ENCODE assay signal across 8 cellular contexts in the genomic region with DNA sequence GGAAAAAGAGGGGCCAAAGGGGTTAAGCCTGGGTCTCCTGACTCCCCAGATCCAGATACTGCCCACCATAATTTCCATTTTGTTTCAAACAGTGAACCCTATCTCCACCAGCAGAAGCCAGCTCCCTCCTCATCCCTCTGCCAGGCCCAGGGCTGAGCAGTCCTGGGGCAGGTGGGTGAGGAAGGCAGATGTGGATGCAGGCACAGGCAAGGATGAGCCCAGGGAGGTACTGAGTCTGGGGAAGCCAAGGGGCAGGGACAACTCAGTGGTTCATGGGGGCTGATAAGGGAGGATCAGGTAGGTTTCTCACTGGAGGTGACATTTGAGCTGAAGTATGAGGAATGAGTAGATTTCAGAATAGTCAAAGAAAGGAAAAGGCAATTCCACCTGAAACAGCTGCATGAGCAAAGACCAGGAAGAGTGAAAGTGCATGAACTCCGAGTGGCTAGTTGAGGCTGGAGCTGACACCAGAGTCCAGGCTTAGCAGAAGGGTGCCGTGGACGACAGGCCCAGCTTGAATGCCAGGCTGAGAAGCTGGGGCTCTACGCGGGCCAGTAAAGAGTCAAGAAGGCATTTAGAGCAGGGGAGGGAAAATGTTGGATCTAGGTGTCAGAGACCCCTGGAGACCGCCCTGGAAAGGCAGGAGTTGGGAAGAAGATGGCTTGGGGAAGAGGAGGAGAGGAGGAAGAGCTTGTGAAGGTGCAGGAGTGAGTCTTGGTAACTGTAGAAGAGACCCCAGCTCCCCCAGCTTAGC. TPM values are rescaled to one million over a fixed set of nuclear protein-coding genes. Genes with fewer than 3 reads are reported as not detected.
DNase-seq lines count a peak whose midpoint lies in the region; ATAC-seq and TF ChIP-seq lines count a peak whose summit lies in the region.

No MANE protein-coding gene starts in this region.

- intact Hi-C loops in esophagus squamous epithelium (cut with DNase I), result no loop called here
- intact Hi-C loops in prostate gland (cut with DNase I), result loop anchor here (2.0 kb wide), 1 partner anchor 33 kb away; no protein-coding TSS in a partner anchor

- H3K36me3 ChIP-seq in GM06990 (ENCODE audit: control insufficient read depth, insufficient read depth, low read length) (peaks cover 9% of the 10 kb centered on the region), Peyer's patch (peaks cover 0 to 9% (median 0%) of the 10 kb centered on the region in 3 donors), esophagus squamous epithelium (peaks cover 0 to 25% (median 5%) of the 10 kb centered on the region in 3 donors), prostate gland (peaks cover 0 to 2% of the 10 kb centered on the region in 2 donors)

- peak overlapping the region; percentile 70 for H3K4me3 ChIP-seq in GM06990 (replicated peaks; ENCODE audit: low read depth, low read length)
- H3K4me3 ChIP-seq in Peyer's patch, result peak overlapping the region; percentile 64 to 89 (median 83)
- peak overlapping the region; percentile 34 to 96 (median 76) for H3K4me3 ChIP-seq in esophagus squamous epithelium
- H3K4me3 ChIP-seq in prostate gland, result peak overlapping the region; percentile 51 to 84

- no peak for ATAC-seq in HG02973 (IDR thresholded peaks at IDR 0.05; ENCODE audit: unreplicated experiment)

- H3K9me3 ChIP-seq in Peyer's patch (no peaks in the 10 kb centered on the region), esophagus squamous epithelium (no peaks in the 10 kb centered on the region), prostate gland (no peaks in the 10 kb centered on the region)

- DNase-seq in GM06990 (ENCODE audit: extremely low read depth, insufficient read length) (no peak), Peyer's patch (peak in 1 of 3 donors; percentile 50), esophagus squamous epithelium (lab: John Stamatoyannopoulos, UW) (no peak), prostate gland (ENCODE audit: low spot score) (no peak), NCI-H774 (lab: John Stamatoyannopoulos, UW) (no peak), NCI-H510A treated with DMSO at 0.1 percent for 48 hours (lab: John Stamatoyannopoulos, UW) (no peak)
- DNase-seq in stimulated activated naive CD4-positive, alpha-beta T cell treated with Interleukin-2 at 50 U/mL for 16 hours (lab: John Stamatoyannopoulos, UW), result no peak

- WGBS in esophagus squamous epithelium, 2 donors, result 6 to 12% methylated on average over 6 of the region's 6 CpGs
- WGBS in prostate gland, result 13% methylated on average over 6 of the region's 6 CpGs

- TF ChIP-seq POLR2A in Peyer's patch (IDR thresholded peaks at IDR 0.05) (no peak), esophagus squamous epithelium (IDR thresholded peaks at IDR 0.05) (no peak), prostate gland (IDR thresholded peaks at IDR 0.05) (no peak)

- TF ChIP-seq CTCF in GM06990 (IDR thresholded peaks at IDR 0.05; ENCODE audit: insufficient read depth, low read length, poor library complexity, severe bottlenecking), result no peak
- TF ChIP-seq CTCF in Peyer's patch (IDR thresholded peaks at IDR 0.05), result no peak
- TF ChIP-seq CTCF in esophagus squamous epithelium (IDR thresholded peaks at IDR 0.05), result no peak
- no peak for TF ChIP-seq CTCF in prostate gland (IDR thresholded peaks at IDR 0.05)

- H3K27ac ChIP-seq in Peyer's patch (peak overlapping the region; percentile 89 to 99 (median 96)), esophagus squamous epithelium (peak overlapping the region; percentile 84 to 99 (median 96)), prostate gland (peak overlapping the region; percentile 91 to 98)

- H3K27me3 ChIP-seq in GM06990 (replicated peaks; ENCODE audit: control insufficient read depth, insufficient read depth, low read length) (no peaks in the 10 kb centered on the region), Peyer's patch (no peaks in the 10 kb centered on the region), esophagus squamous epithelium (no peaks in the 10 kb centered on the region), prostate gland (replicated peaks; ENCODE audit: insufficient read depth) (no peaks in the 10 kb centered on the region)

- H3K4me1 ChIP-seq in Peyer's patch, result peaks cover 15 to 63% (median 33%) of the 10 kb centered on the region in 4 donors
- peaks cover 67 to 93% (median 77%) of the 10 kb centered on the region in 3 donors for H3K4me1 ChIP-seq in esophagus squamous epithelium
- peaks cover 32% of the 10 kb centered on the region for H3K4me1 ChIP-seq in prostate gland (replicated peaks)

RNA-seq across cellular contexts. Expression of gene CIC, which starts 10.3 kb away (rescaled TPM):
- total RNA-seq in Peyer's patch, result 10 to 100 TPM; 40.5 to 72.8 (median 67.2) TPM
- 10 to 100 TPM; 25.1 to 54.9 (median 27.9) TPM for total RNA-seq in esophagus squamous epithelium
- total RNA-seq in prostate gland, result 100 to 1,000 TPM in 1 of 2 donors, 10 to 100 TPM in 1; 64.6 to 145 TPM

RNA-seq across cellular contexts. Expression of gene PRR19, which starts 22.6 kb away (rescaled TPM):
- total RNA-seq in Peyer's patch (1 to 10 TPM in 2 of 4 donors, not detected in 2; 1.1 TPM), esophagus squamous epithelium (1 to 10 TPM in 1 of 4 donors, under 1 TPM in 3; 0.75 to 1.0 (median 0.82) TPM), prostate gland (1 to 10 TPM in 1 of 2 donors, under 1 TPM in 1; 0.32 to 8.4 TPM)

RNA-seq across cellular contexts. Expression of gene PAFAH1B3, which starts 23.1 kb away (rescaled TPM):
- 10 to 100 TPM in 2 of 4 donors, 1 to 10 TPM in 2; 8.6 to 42.1 (median 10.2) TPM for total RNA-seq in Peyer's patch
- 10 to 100 TPM; 22.5 to 45.9 (median 30.3) TPM for total RNA-seq in esophagus squamous epithelium
- total RNA-seq in prostate gland, result 10 to 100 TPM; 36.6 to 48.5 TPM

RNA-seq across cellular contexts. Expression of gene ERF, which starts 24.4 kb away (rescaled TPM):
- total RNA-seq in Peyer's patch (10 to 100 TPM; 13.2 to 85.4 (median 49.3) TPM), esophagus squamous epithelium (10 to 100 TPM; 13.3 to 32.5 (median 21.0) TPM), prostate gland (100 to 1,000 TPM in 1 of 2 donors, 10 to 100 TPM in 1; 33.9 to 121 TPM)

RNA-seq across cellular contexts. Expression of gene TMEM145, which starts 33.8 kb away (rescaled TPM):
- total RNA-seq in Peyer's patch (not detected), esophagus squamous epithelium (not detected), prostate gland (under 1 TPM in 1 of 2 donors, not detected in 1; 0.85 TPM)
